1 cellular context compared by ENCODE assay signal in genomic region chr3:171049831-171050444, GRCh38.
TF ChIP-seq lines count a peak whose summit lies in the region.

No MANE protein-coding gene starts in this region.

TF ChIP-seq in WTC11, 78 proteins besides CTCF, POLR2A, EP300 and RAD21 (continued from another document):
- TF ChIP-seq, protein P1, sequence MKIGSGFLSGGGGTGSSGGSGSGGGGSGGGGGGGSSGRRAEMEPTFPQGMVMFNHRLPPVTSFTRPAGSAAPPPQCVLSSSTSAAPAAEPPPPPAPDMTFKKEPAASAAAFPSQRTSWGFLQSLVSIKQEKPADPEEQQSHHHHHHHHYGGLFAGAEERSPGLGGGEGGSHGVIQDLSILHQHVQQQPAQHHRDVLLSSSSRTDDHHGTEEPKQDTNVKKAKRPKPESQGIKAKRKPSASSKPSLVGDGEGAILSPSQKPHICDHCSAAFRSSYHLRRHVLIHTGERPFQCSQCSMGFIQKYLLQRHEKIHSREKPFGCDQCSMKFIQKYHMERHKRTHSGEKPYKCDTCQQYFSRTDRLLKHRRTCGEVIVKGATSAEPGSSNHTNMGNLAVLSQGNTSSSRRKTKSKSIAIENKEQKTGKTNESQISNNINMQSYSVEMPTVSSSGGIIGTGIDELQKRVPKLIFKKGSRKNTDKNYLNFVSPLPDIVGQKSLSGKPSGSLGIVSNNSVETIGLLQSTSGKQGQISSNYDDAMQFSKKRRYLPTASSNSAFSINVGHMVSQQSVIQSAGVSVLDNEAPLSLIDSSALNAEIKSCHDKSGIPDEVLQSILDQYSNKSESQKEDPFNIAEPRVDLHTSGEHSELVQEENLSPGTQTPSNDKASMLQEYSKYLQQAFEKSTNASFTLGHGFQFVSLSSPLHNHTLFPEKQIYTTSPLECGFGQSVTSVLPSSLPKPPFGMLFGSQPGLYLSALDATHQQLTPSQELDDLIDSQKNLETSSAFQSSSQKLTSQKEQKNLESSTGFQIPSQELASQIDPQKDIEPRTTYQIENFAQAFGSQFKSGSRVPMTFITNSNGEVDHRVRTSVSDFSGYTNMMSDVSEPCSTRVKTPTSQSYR (CRISPR knock-in tag; IDR thresholded peaks at IDR 0.05) = no peak
- no peak for TF ChIP-seq NFE2L1 (CRISPR knock-in tag; IDR thresholded peaks at IDR 0.05)
- TF ChIP-seq GABPB1 (CRISPR knock-in tag; IDR thresholded peaks at IDR 0.05) = no peak
- TF ChIP-seq, protein P2, sequence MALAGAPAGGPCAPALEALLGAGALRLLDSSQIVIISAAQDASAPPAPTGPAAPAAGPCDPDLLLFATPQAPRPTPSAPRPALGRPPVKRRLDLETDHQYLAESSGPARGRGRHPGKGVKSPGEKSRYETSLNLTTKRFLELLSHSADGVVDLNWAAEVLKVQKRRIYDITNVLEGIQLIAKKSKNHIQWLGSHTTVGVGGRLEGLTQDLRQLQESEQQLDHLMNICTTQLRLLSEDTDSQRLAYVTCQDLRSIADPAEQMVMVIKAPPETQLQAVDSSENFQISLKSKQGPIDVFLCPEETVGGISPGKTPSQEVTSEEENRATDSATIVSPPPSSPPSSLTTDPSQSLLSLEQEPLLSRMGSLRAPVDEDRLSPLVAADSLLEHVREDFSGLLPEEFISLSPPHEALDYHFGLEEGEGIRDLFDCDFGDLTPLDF (CRISPR knock-in tag; IDR thresholded peaks at IDR 0.05) = no peak
